ENCODE assay signal across 17 cellular contexts in the genomic region with DNA sequence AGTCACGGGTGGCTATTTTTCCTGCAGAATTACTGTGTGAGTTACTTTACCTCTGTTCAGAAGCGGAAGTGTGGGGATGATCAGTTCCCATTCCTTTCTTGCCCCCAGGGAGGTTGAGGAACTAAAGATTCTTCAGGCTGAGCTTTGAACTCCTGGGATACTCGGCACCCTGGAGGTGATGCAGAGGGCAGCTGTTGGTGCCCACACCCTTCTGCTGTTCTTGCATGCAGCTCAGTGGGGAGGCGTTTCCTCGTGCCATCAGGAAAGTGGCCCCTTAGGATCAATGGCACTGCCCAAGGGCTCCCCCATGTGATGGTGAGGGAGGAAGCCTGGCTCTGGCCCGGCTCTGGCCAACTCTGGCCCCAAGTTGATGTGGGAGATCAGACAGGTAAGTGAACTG. TPM values are rescaled to one million over a fixed set of nuclear protein-coding genes. Genes with fewer than 3 reads are reported as not detected.
A peak's percentile ranks its signal among the peaks of the same experiment; 100 is the strongest.
DNase-seq lines count a peak whose midpoint lies in the region; ATAC-seq, FAIRE-seq and TF ChIP-seq lines count a peak whose summit lies in the region.
"Had no signal": no experiment of that assay in that cellular context is flagged by ENCODE, and none has a peak within 500 bp of the region (broad histone marks: within the 10 kb centered on the region; RNA-seq: fewer than 3 reads in every experiment).

No MANE protein-coding gene starts in this region.

- ATAC-seq in SK-N-SH treated with all-trans-retinoic acid at 6 μM for 48 hours (peak; percentile 50), HepG2 (peak; percentile 85), GM18498 (IDR thresholded peaks at IDR 0.05; ENCODE audit: unreplicated experiment) (no peak)
- ATAC-seq: activated T-cell treated with anti-CD3 and anti-CD28 coated beads, Interleukin-2, amount 50 U/mL, for 4 hours; gastrocnemius medialis; stimulated activated effector memory CD8-positive, alpha-beta T cell treated with anti-CD3 and anti-CD28 coated beads, Interleukin-12 subunit alpha, Interleukin-12 subunit beta, amount 100 ng/mL, for 72 hours had no signal

- no peaks in the 10 kb centered on the region for H3K36me3 ChIP-seq in HEK293 (ENCODE audit: control insufficient read depth in 2 of 2, insufficient read depth in 1 of 2, low read length in 2 of 2)
- H3K36me3 ChIP-seq in HepG2 (replicated peaks in 1 of 2; ENCODE audit: control insufficient read depth in 1 of 2, insufficient read depth in 2 of 2, low read length in 2 of 2) = no peaks in the 10 kb centered on the region
- H3K36me3 ChIP-seq: gastrocnemius medialis, HAP-1, sigmoid colon had no signal

- H3K4me2 ChIP-seq in HepG2 (ENCODE audit: low read depth, low read length) = no peak overlapping the region

- TF ChIP-seq CTCF in HEK293 (tag by site-specific recombination; IDR thresholded peaks at IDR 0.05) (peak; percentile 68), HepG2 (CRISPR knock-in tag; IDR thresholded peaks at IDR 0.05) (peak; percentile 41)

- TF ChIP-seq EP300 in HepG2 (IDR thresholded peaks at IDR 0.05; ENCODE audit: low read depth in 2 of 2, low read length in 2 of 2) (no peak), HepG2 (CRISPR knock-in tag; IDR thresholded peaks at IDR 0.05; ENCODE audit: borderline replicate concordance) (no peak)

- H3K27me3 ChIP-seq in HepG2 (ENCODE audit: control insufficient read depth in 1 of 2, insufficient read depth in 2 of 2, low read length in 2 of 2) = peaks cover 2 to 15% of the 10 kb centered on the region in 2 experiments; a peak in 2 of 5 replicates

- POLR2A ChIA-PET in HEK293 (lab: Yijun Ruan, JAX) = no interaction called here
- POLR2A ChIA-PET in HepG2 (lab: Yijun Ruan, JAX) = no interaction called here

- no peaks in the 10 kb centered on the region for H3K79me2 ChIP-seq in HepG2 (ENCODE audit: insufficient read depth, low read length)

- H3K9ac ChIP-seq in HepG2 (ENCODE audit: insufficient read depth, low read depth, low read length) = no peak overlapping the region

- no peak overlapping the region for H3K4me3 ChIP-seq in HEK293 (ENCODE audit: low read depth, low read length)
- H3K4me3 ChIP-seq in HepG2 (replicated peaks in 1 of 3; ENCODE audit: insufficient read depth in 1 of 3, low read depth in 2 of 3, low read length in 3 of 3) = no peak overlapping the region
- H3K4me3 ChIP-seq: gastrocnemius medialis, HAP-1, sigmoid colon had no signal

- H4K20me1 ChIP-seq in HepG2 (ENCODE audit: insufficient read depth, low read length) = no peaks in the 10 kb centered on the region

- H3K27ac ChIP-seq in HEK293 (ENCODE audit: extremely low read depth, low read depth, low read length) (no peak overlapping the region), HepG2 (ENCODE audit: extremely low read length, insufficient read depth, low read length) (no peak overlapping the region)
- H3K27ac ChIP-seq: gastrocnemius medialis, sigmoid colon had no signal

- peaks cover 13% of the 10 kb centered on the region for H3K4me1 ChIP-seq in HEK293 (ENCODE audit: control insufficient read depth, insufficient read depth, low read length)
- peaks cover 8% of the 10 kb centered on the region; the same call in 1 of the 2 replicates for H3K4me1 ChIP-seq in HepG2 (ENCODE audit: insufficient read depth, low read length)
- H3K4me1 ChIP-seq: gastrocnemius medialis, sigmoid colon had no signal

- CTCF ChIA-PET in HEK293 (lab: Yijun Ruan, JAX) (interaction anchor here (0.7 to 1.2 kb wide), 3 partner anchors 32 to 111 kb away, joined by 3 to 4 read pairs (median 4); no protein-coding TSS in a partner anchor), HepG2 (lab: Yijun Ruan, JAX; ENCODE audit: low intra/inter-chr PET ratio, low total read pairs) (no interaction called here)

- intact Hi-C loops in HepG2 (cut with micrococcal nuclease; ENCODE audit: unreplicated experiment) = no loop called here
- intact Hi-C loops in posterior vena cava (cut with DNase I) = no loop called here

- TF ChIP-seq POLR2A in HepG2 (IDR thresholded peaks at IDR 0.05; ENCODE audit: insufficient read depth in 1 of 2, low read depth in 2 of 2, low read length in 2 of 2) = no peak

- no peak for TF ChIP-seq RAD21 in HepG2 (CRISPR knock-in tag; IDR thresholded peaks at IDR 0.05)

- no peaks in the 10 kb centered on the region for H3K9me3 ChIP-seq in HEK293 (ENCODE audit: control insufficient read depth, insufficient read depth, low read depth, low read length)
- no peaks in the 10 kb centered on the region for H3K9me3 ChIP-seq in HepG2 (ENCODE audit: low read length)
- H3K9me3 ChIP-seq: gastrocnemius medialis, HAP-1, sigmoid colon had no signal

- no peak for FAIRE-seq in HepG2 (lab: Jason Lieb, UNC)
- FAIRE-seq: endothelial cell of umbilical vein had no signal

- WGBS in HepG2 (ENCODE audit: low lambda C conversion rate) = 20% methylated on average over 5 of the region's 6 CpGs

- BruUV-seq in HepG2 (replicated peaks; lab: Mats Ljungman, UMichigan) = no TSS peak

- in situ Hi-C loops in HepG2 (cut with HindIII; ENCODE audit: extremely low pct_ligation_motif_present, low pct_unique_long_range_greater_than_20kb) = no loop called here

- DNase-seq in CD1c-positive myeloid dendritic cell (ENCODE audit: extremely low spot score) (peak; percentile 78), HepG2 (ENCODE audit: low spot score) (no peak), germinal center (ENCODE audit: low spot score) (no peak), NCI-H1694 treated with DMSO at 0.1 percent for 48 hours (lab: John Stamatoyannopoulos, UW) (no peak), posterior vena cava (ENCODE audit: low spot score) (no peak)
- DNase-seq: activated CD4-positive, alpha-beta T cell treated with anti-CD3 and anti-CD28 coated beads for 48 hours; activated T-cell treated with anti-CD3 and anti-CD28 coated beads, Interleukin-2, amount 50 U/mL, for 4 hours; gastrocnemius medialis; KBM-7; NCI-H1694; sigmoid colon had no signal

- H2AFZ ChIP-seq in HepG2 (ENCODE audit: low read length) = no peak overlapping the region

TF ChIP-seq in HEK293, 187 proteins besides CTCF, POLR2A, EP300 and RAD21 (continues in another document):
- no peak for TF ChIP-seq ZNF623 (tag by site-specific recombination; IDR thresholded peaks at IDR 0.05)

TF ChIP-seq in SK-N-SH treated with all-trans-retinoic acid at 6 μM for 48 hours, 23 proteins besides CTCF, POLR2A, EP300 and RAD21 (continues in another document):
- TF ChIP-seq ESRRG (CRISPR knock-in tag; IDR thresholded peaks at IDR 0.05) (no peak), ZNF565 (CRISPR knock-in tag; conservative IDR thresholded peaks at IDR 0.05; ENCODE audit: low read depth) (no peak), ZC3H10 (CRISPR knock-in tag; IDR thresholded peaks at IDR 0.05) (no peak)

TF ChIP-seq in HepG2, 621 proteins besides CTCF, POLR2A, EP300 and RAD21:
- TF ChIP-seq, protein P1, sequence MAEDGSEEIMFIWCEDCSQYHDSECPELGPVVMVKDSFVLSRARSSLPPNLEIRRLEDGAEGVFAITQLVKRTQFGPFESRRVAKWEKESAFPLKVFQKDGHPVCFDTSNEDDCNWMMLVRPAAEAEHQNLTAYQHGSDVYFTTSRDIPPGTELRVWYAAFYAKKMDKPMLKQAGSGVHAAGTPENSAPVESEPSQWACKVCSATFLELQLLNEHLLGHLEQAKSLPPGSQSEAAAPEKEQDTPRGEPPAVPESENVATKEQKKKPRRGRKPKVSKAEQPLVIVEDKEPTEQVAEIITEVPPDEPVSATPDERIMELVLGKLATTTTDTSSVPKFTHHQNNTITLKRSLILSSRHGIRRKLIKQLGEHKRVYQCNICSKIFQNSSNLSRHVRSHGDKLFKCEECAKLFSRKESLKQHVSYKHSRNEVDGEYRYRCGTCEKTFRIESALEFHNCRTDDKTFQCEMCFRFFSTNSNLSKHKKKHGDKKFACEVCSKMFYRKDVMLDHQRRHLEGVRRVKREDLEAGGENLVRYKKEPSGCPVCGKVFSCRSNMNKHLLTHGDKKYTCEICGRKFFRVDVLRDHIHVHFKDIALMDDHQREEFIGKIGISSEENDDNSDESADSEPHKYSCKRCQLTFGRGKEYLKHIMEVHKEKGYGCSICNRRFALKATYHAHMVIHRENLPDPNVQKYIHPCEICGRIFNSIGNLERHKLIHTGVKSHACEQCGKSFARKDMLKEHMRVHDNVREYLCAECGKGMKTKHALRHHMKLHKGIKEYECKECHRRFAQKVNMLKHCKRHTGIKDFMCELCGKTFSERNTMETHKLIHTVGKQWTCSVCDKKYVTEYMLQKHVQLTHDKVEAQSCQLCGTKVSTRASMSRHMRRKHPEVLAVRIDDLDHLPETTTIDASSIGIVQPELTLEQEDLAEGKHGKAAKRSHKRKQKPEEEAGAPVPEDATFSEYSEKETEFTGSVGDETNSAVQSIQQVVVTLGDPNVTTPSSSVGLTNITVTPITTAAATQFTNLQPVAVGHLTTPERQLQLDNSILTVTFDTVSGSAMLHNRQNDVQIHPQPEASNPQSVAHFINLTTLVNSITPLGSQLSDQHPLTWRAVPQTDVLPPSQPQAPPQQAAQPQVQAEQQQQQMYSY (CRISPR knock-in tag; IDR thresholded peaks at IDR 0.05) = no peak
- peak; percentile 42 for TF ChIP-seq STAG1 (CRISPR knock-in tag; IDR thresholded peaks at IDR 0.05)

RNA-seq across cellular contexts. Expression of a gene that starts 44.7 kb away (rescaled TPM):
- total RNA-seq in HepG2 (2016; rRNA removed; fragmentation: Illumina TruSeq; extraction: Trizol) (6.6 and 10.1 TPM in 2 replicates), posterior vena cava (10 to 100 TPM; 45.5 to 51.9 TPM)
- total RNA-seq in HepG2 (2016; cell fraction: cytosol; rRNA removed; fragmentation: Illumina TruSeq; extraction: Trizol; ENCODE audit: low read depth) = 4.5 and 5.3 TPM in 2 replicates
- 6.8 TPM in 2 replicates for total RNA-seq in HepG2 (2016; cell fraction: insoluble cytoplasmic fraction; rRNA removed; fragmentation: Illumina TruSeq; extraction: Trizol)
- 12.9 and 14.7 TPM in 2 replicates for total RNA-seq in HepG2 (2016; cell fraction: membrane; rRNA removed; fragmentation: Illumina TruSeq; extraction: Trizol)
- total RNA-seq in HepG2 (2016; cell fraction: nucleus; rRNA removed; fragmentation: Illumina TruSeq; extraction: Trizol) = 5.4 and 5.6 TPM in 2 replicates
- polyA plus RNA-seq in HepG2 (2011; rRNA removed) = 22.0 and 22.2 TPM in 2 replicates
- 13.1 and 16.9 TPM in 2 replicates for polyA plus RNA-seq in HepG2 (2011; cell fraction: cytosol; rRNA removed)
- 9.3 and 11.4 TPM in 2 replicates for polyA plus RNA-seq in HepG2 (2011; cell fraction: nucleus; rRNA removed)
- polyA plus RNA-seq in HepG2 (2012) = 39.3 and 44.8 TPM in 2 replicates
- polyA plus RNA-seq in HepG2 (2016; cell fraction: cytosol; fragmentation: Illumina TruSeq; extraction: Trizol; ENCODE audit: low read depth) = 6.1 and 7.9 TPM in 2 replicates
- polyA plus RNA-seq in HepG2 (2016; cell fraction: insoluble cytoplasmic fraction; fragmentation: Illumina TruSeq; extraction: Trizol; ENCODE audit: low read depth) = 7.9 and 8.0 TPM in 2 replicates
- polyA plus RNA-seq in HepG2 (2016; cell fraction: membrane; fragmentation: Illumina TruSeq; extraction: Trizol; ENCODE audit: low read depth) = 12.7 and 14.2 TPM in 2 replicates
- polyA plus RNA-seq in HepG2 (2016; cell fraction: nucleus; fragmentation: Illumina TruSeq; extraction: Trizol; ENCODE audit: insufficient read depth, low read depth) = 16.1 and 16.4 TPM in 2 replicates
- polyA minus RNA-seq in HepG2 (2011; rRNA and poly(A)+ RNA removed; ENCODE audit: low replicate concordance) = 12.4 and 19.6 TPM in 2 replicates
- 23.8 and 27.6 TPM in 2 replicates for polyA minus RNA-seq in HepG2 (2011; cell fraction: cytosol; rRNA and poly(A)+ RNA removed)
- polyA minus RNA-seq in HepG2 (2011; cell fraction: nucleus; rRNA and poly(A)+ RNA removed) = 25.0 and 35.5 TPM in 2 replicates
